ENCODE assay signal across 22 cellular contexts in genomic region chr13:113655358-113656014, GRCh38. TPM values are rescaled to one million over a fixed set of nuclear protein-coding genes. Genes with fewer than 3 reads are reported as not detected.
A peak's percentile ranks its signal among the peaks of the same experiment; 100 is the strongest.
DNase-seq lines count a peak whose midpoint lies in the region; ATAC-seq and TF ChIP-seq lines count a peak whose summit lies in the region.
"Had no signal": no experiment of that assay in that cellular context is flagged by ENCODE, and none has a peak within 500 bp of the region (broad histone marks: within the 10 kb centered on the region; RNA-seq: fewer than 3 reads in every experiment).

No MANE protein-coding gene starts in this region.

- H3K27ac Mint-ChIP-seq in glutamatergic neuron (ENCODE audit: unreplicated experiment) (no peak overlapping the region), chondrocyte (ENCODE audit: unreplicated experiment) (no peak overlapping the region)
- no peak overlapping the region for H3K27ac Mint-ChIP-seq in stimulated activated effector memory CD8-positive, alpha-beta T cell treated with anti-CD3 and anti-CD28 coated beads, Interleukin-12 subunit alpha, Interleukin-12 subunit beta, amount 100 ng/mL, for 72 hours
- H3K27ac Mint-ChIP-seq: stimulated activated naive CD8-positive, alpha-beta T cell treated with anti-CD3 and anti-CD28 coated beads, Interleukin-15, Interleukin-2, amounts not matched to agents 100 ng/mL and 50 ng/mL, for 24 hours; T-helper 2 cell treated with Interferon-gamma antibody and Interleukin-4, amounts not matched to agents 5 μg/mL and 100 μg/mL, for 36 hours had no signal

- no peak overlapping the region for H2BK12ac ChIP-seq in neuronal stem cell (ENCODE audit: low read length)

- H3K4me1 Mint-ChIP-seq in glutamatergic neuron (ENCODE audit: low read depth, unreplicated experiment) = no peaks in the 10 kb centered on the region
- H3K4me1 Mint-ChIP-seq in chondrocyte (ENCODE audit: low read depth) = peaks cover 18% of the 10 kb centered on the region
- peaks cover 12% of the 10 kb centered on the region for H3K4me1 Mint-ChIP-seq in stimulated activated effector memory CD8-positive, alpha-beta T cell treated with anti-CD3 and anti-CD28 coated beads, Interleukin-12 subunit alpha, Interleukin-12 subunit beta, amount 100 ng/mL, for 72 hours

- H3K4me1 ChIP-seq in left ventricle myocardium inferior (no peaks in the 10 kb centered on the region), neuronal stem cell (ENCODE audit: control insufficient read depth in 2 of 2, insufficient read depth in 1 of 2, low read depth in 1 of 2, low read length in 2 of 2) (peaks cover 7 to 8% of the 10 kb centered on the region in 2 donors)
- H3K4me1 ChIP-seq: heart left ventricle had no signal

- WGBS in neuronal stem cell (ENCODE audit: extremely low coverage in 2 of 2, insufficient read length in 2 of 2, insufficient replicate concordance in 1 of 2), 2 donors = no CpG with 5 or more reads among the region's 15 CpGs

- peak overlapping the region; percentile 73 for H3K23ac ChIP-seq in neuronal stem cell (ENCODE audit: low read depth, low read length, poor library complexity)

- peaks cover 4% of the 10 kb centered on the region for H3K9me3 ChIP-seq in left ventricle myocardium inferior (replicated peaks)
- no peaks in the 10 kb centered on the region for H3K9me3 ChIP-seq in neuronal stem cell (replicated peaks in 1 of 2; ENCODE audit: control insufficient read depth in 2 of 2, insufficient read depth in 1 of 2, low read depth in 1 of 2, low read length in 2 of 2)
- H3K9me3 ChIP-seq: transverse colon had no signal

- H3K4me2 ChIP-seq in neuronal stem cell (ENCODE audit: insufficient read depth, low read length, poor library complexity, severe bottlenecking) = no peak overlapping the region

- H3K4ac ChIP-seq in neuronal stem cell (ENCODE audit: low read length) = no peak overlapping the region

- H3K79me1 ChIP-seq in neuronal stem cell (ENCODE audit: low read depth, low read length) = no peaks in the 10 kb centered on the region

- H3K18ac ChIP-seq in neuronal stem cell (ENCODE audit: low read length) = peak overlapping the region; percentile 87

- intact Hi-C loops in left ventricle myocardium inferior (cut with micrococcal nuclease) (no loop called here), left cardiac atrium (cut with DNase I) (no loop called here)

- H2BK120ac ChIP-seq in neuronal stem cell (ENCODE audit: low read depth, low read length) = peak overlapping the region; percentile 41

- no peak overlapping the region for H2BK5ac ChIP-seq in neuronal stem cell (ENCODE audit: low read length)

- H2AK5ac ChIP-seq in neuronal stem cell (ENCODE audit: low read depth, low read length) = peak overlapping the region; percentile 95

- TF ChIP-seq CTCF in left ventricle myocardium inferior (IDR thresholded peaks at IDR 0.05; ENCODE audit: borderline replicate concordance) (no peak), glutamatergic neuron (IDR thresholded peaks at IDR 0.05; ENCODE audit: partially characterized antibody, unreplicated experiment) (no peak), chondrocyte (IDR thresholded peaks at IDR 0.05) (no peak)

- peak; percentile 5 for DNase-seq in left ventricle myocardium inferior
- DNase-seq in left cardiac atrium = no peak
- DNase-seq in glutamatergic neuron = peak; percentile 14
- no peak for DNase-seq in neuronal stem cell (ENCODE audit: low spot score)
- DNase-seq in chondrocyte (ENCODE audit: low spot score) = no peak
- DNase-seq in stimulated activated effector memory CD8-positive, alpha-beta T cell treated with anti-CD3 and anti-CD28 coated beads, Interleukin-12 subunit alpha, Interleukin-12 subunit beta, amount 100 ng/mL, for 72 hours (ENCODE audit: low spot score in 2 of 2) = no peak
- DNase-seq in CD1c-positive myeloid dendritic cell (ENCODE audit: extremely low spot score) = no peak
- DNase-seq: cortex of kidney, DMS79 treated with DMSO at 0.1 percent for 48 hours, Kasumi-1, NCI-H1092 treated with DMSO at 0.1 percent for 48 hours, NCI-H2029, NCI-H345, NCI-H82 had no signal

- H3K27ac ChIP-seq in left ventricle myocardium inferior (replicated peaks) (no peak overlapping the region), neuronal stem cell (replicated peaks; ENCODE audit: low read length) (no peak overlapping the region)
- H3K27ac ChIP-seq: heart left ventricle, skin epidermis, transverse colon, WERI-Rb-1 had no signal

- ATAC-seq in left cardiac atrium = no peak
- no peak for ATAC-seq in stimulated activated effector memory CD8-positive, alpha-beta T cell treated with anti-CD3 and anti-CD28 coated beads, Interleukin-12 subunit alpha, Interleukin-12 subunit beta, amount 100 ng/mL, for 72 hours
- ATAC-seq: heart left ventricle had no signal

- H4K8ac ChIP-seq in neuronal stem cell (ENCODE audit: low read depth, low read length) = no peak overlapping the region

- H3K36me3 ChIP-seq in left ventricle myocardium inferior (no peaks in the 10 kb centered on the region), neuronal stem cell (replicated peaks in 1 of 2; ENCODE audit: control insufficient read depth in 2 of 2, insufficient read depth in 2 of 2, low read length in 2 of 2) (no peaks in the 10 kb centered on the region)
- H3K36me3 ChIP-seq: heart left ventricle, transverse colon, WERI-Rb-1 had no signal

- H3K27me3 Mint-ChIP-seq in glutamatergic neuron (ENCODE audit: unreplicated experiment) = no peaks in the 10 kb centered on the region
- H3K27me3 Mint-ChIP-seq in chondrocyte (ENCODE audit: low read depth) = no peaks in the 10 kb centered on the region
- H3K27me3 Mint-ChIP-seq: brain; stimulated activated naive CD8-positive, alpha-beta T cell treated with anti-CD3 and anti-CD28 coated beads, Interleukin-15, Interleukin-2, amounts not matched to agents 100 ng/mL and 50 ng/mL, for 24 hours had no signal

- H4K91ac ChIP-seq in neuronal stem cell (ENCODE audit: low read depth, low read length, poor library complexity) = no peak overlapping the region

- peak overlapping the region; percentile 54 for H2BK15ac ChIP-seq in neuronal stem cell (ENCODE audit: low read length)

- no peak overlapping the region for H3K4me3 Mint-ChIP-seq in glutamatergic neuron (ENCODE audit: unreplicated experiment)
- no peak overlapping the region for H3K4me3 Mint-ChIP-seq in chondrocyte (ENCODE audit: unreplicated experiment)
- H3K4me3 Mint-ChIP-seq in stimulated activated effector memory CD8-positive, alpha-beta T cell treated with anti-CD3 and anti-CD28 coated beads, Interleukin-12 subunit alpha, Interleukin-12 subunit beta, amount 100 ng/mL, for 72 hours = no peak overlapping the region
- H3K4me3 Mint-ChIP-seq: brain; stimulated activated naive CD8-positive, alpha-beta T cell treated with anti-CD3 and anti-CD28 coated beads, Interleukin-15, Interleukin-2, amounts not matched to agents 100 ng/mL and 50 ng/mL, for 24 hours; T-helper 2 cell treated with Interferon-gamma antibody and Interleukin-4, amounts not matched to agents 5 μg/mL and 100 μg/mL, for 36 hours had no signal

- H3K36me3 Mint-ChIP-seq in glutamatergic neuron (ENCODE audit: unreplicated experiment) = no peaks in the 10 kb centered on the region
- H3K36me3 Mint-ChIP-seq in chondrocyte (ENCODE audit: low read depth) = no peaks in the 10 kb centered on the region
- H3K36me3 Mint-ChIP-seq in stimulated activated effector memory CD8-positive, alpha-beta T cell treated with anti-CD3 and anti-CD28 coated beads, Interleukin-12 subunit alpha, Interleukin-12 subunit beta, amount 100 ng/mL, for 72 hours = no peaks in the 10 kb centered on the region
- H3K36me3 Mint-ChIP-seq: brain had no signal

- H3K4me3 ChIP-seq in left ventricle myocardium inferior (no peak overlapping the region), neuronal stem cell (ENCODE audit: low read length in 2 of 2) (no peak overlapping the region)
- H3K4me3 ChIP-seq: heart left ventricle, skin epidermis, transverse colon had no signal

- H3K27me3 ChIP-seq in left ventricle myocardium inferior (ENCODE audit: low read depth) = peaks cover 16% of the 10 kb centered on the region
- no peaks in the 10 kb centered on the region for H3K27me3 ChIP-seq in neuronal stem cell (ENCODE audit: control insufficient read depth in 3 of 3, insufficient read depth in 3 of 3, low read depth in 1 of 3, low read length in 3 of 3)
- H3K27me3 ChIP-seq: heart left ventricle, transverse colon had no signal

- H3K9me3 Mint-ChIP-seq in glutamatergic neuron (ENCODE audit: unreplicated experiment) (peaks cover 6% of the 10 kb centered on the region), chondrocyte (ENCODE audit: low read depth) (peaks cover 4% of the 10 kb centered on the region)
- H3K9me3 Mint-ChIP-seq in stimulated activated effector memory CD8-positive, alpha-beta T cell treated with anti-CD3 and anti-CD28 coated beads, Interleukin-12 subunit alpha, Interleukin-12 subunit beta, amount 100 ng/mL, for 72 hours = no peaks in the 10 kb centered on the region
- H3K9me3 Mint-ChIP-seq: brain; stimulated activated naive CD8-positive, alpha-beta T cell treated with anti-CD3 and anti-CD28 coated beads, Interleukin-15, Interleukin-2, amounts not matched to agents 100 ng/mL and 50 ng/mL, for 24 hours; T-helper 2 cell treated with Interferon-gamma antibody and Interleukin-4, amounts not matched to agents 5 μg/mL and 100 μg/mL, for 36 hours had no signal

- H3K14ac ChIP-seq in neuronal stem cell (ENCODE audit: low read length) = peak overlapping the region; percentile 56

- H2AFZ ChIP-seq in neuronal stem cell (ENCODE audit: low read length) = peak overlapping the region; percentile 65

- H3K9ac ChIP-seq in neuronal stem cell (ENCODE audit: low read depth, low read length, poor library complexity) = peak overlapping the region; percentile 70

RNA-seq across cellular contexts. Expression of gene ATP4B, which starts 2.5 kb away (rescaled TPM):
- not detected for total RNA-seq in left ventricle myocardium inferior
- not detected for total RNA-seq in left cardiac atrium
- not detected for total RNA-seq in glutamatergic neuron (ENCODE audit: unreplicated experiment)
- polyA plus RNA-seq in neuronal stem cell (2013, experiment 1 of 2) = not detected
- polyA plus RNA-seq in neuronal stem cell (2013, experiment 2 of 2) = not detected
- not detected in 3 replicates for total RNA-seq in chondrocyte
- total RNA-seq: heart left ventricle, SK-MEL-5, transverse colon had no signal
- polyA plus RNA-seq: heart left ventricle had no signal

RNA-seq across cellular contexts. Expression of gene GRK1, which starts 11.5 kb away (rescaled TPM):
- 0.85 TPM for total RNA-seq in left ventricle myocardium inferior
- total RNA-seq in left cardiac atrium = under 1 TPM; 0.13 to 0.44 TPM
- total RNA-seq in glutamatergic neuron (ENCODE audit: unreplicated experiment) = 1.2 TPM
- polyA plus RNA-seq in neuronal stem cell (2013, experiment 1 of 2) = 0.11 TPM
- polyA plus RNA-seq in neuronal stem cell (2013, experiment 2 of 2) = 0.10 TPM
- total RNA-seq in chondrocyte = 0.07 TPM in 1 of 3 replicates, not detected in the others
- total RNA-seq: SK-MEL-5, transverse colon had no signal

Comparison
In these comparisons a context has a peak if more than half of its experiments do, and no peak if none do; other contexts are left out.
1. DNase-seq: peak in left ventricle myocardium inferior (single experiment) and glutamatergic neuron (single experiment); none in left cardiac atrium (single experiment), neuronal stem cell (single experiment), chondrocyte (single experiment), stimulated activated effector memory CD8-positive, alpha-beta T cell treated with anti-CD3 and anti-CD28 coated beads, Interleukin-12 subunit alpha, Interleukin-12 subunit beta, amount 100 ng/mL, for 72 hours (0 of 2) and CD1c-positive myeloid dendritic cell (single experiment).